ENCODE assay signal across 8 cellular contexts in genomic region chr2:224449212-224450147, GRCh38. TPM values are rescaled to one million over a fixed set of nuclear protein-coding genes. Genes with fewer than 3 reads are reported as not detected.
DNase-seq lines count a peak whose midpoint lies in the region; ATAC-seq and TF ChIP-seq lines count a peak whose summit lies in the region.

No MANE protein-coding gene starts in this region.

- H3K4me3 ChIP-seq in GM12864 (ENCODE audit: low read depth, low read length), result no peak overlapping the region
- no peak overlapping the region for H3K4me3 ChIP-seq in HL-60 (replicated peaks; ENCODE audit: insufficient read depth, low read length)
- H3K4me3 ChIP-seq in liver (ENCODE audit: low read depth in 1 of 3, low read length in 3 of 3), result peak overlapping the region in 1 of 3 donors; percentile 20

- H3K36me3 ChIP-seq in liver (ENCODE audit: control insufficient read depth in 4 of 4, insufficient read depth in 3 of 4, low read depth in 1 of 4, low read length in 3 of 4), result no peaks in the 10 kb centered on the region

- no peaks in the 10 kb centered on the region for H3K9me3 ChIP-seq in liver (ENCODE audit: control insufficient read depth in 4 of 4, low read length in 3 of 4)

- H3K27me3 ChIP-seq in HL-60 (ENCODE audit: insufficient read depth, poor library complexity, severe bottlenecking), result no peaks in the 10 kb centered on the region
- H3K27me3 ChIP-seq in liver (ENCODE audit: control insufficient read depth in 4 of 4, insufficient read depth in 4 of 4, low read length in 3 of 4), result no peaks in the 10 kb centered on the region

- DNase-seq in GM12864 (ENCODE audit: low read depth), result no peak
- peak in 1 of 2 experiments; percentile 11 for DNase-seq in HL-60 (ENCODE audit: low read depth in 1 of 2, low spot score in 1 of 2)
- no peak for DNase-seq in activated naive CD8-positive, alpha-beta T cell treated with anti-CD3 and anti-CD28 coated beads, Interleukin-2, amount 50 U/mL, for 24 hours
- DNase-seq in cortex of kidney (lab: John Stamatoyannopoulos, UW), result no peak
- DNase-seq in inferior parietal cortex (ENCODE audit: extremely low spot score), result no peak
- DNase-seq in stimulated activated CD8-positive, alpha-beta memory T cell treated with anti-CD3 and anti-CD28 coated beads, Interleukin-4, amount 100 ng/mL, for 48 hours, result no peak

- peaks cover 0 to 17% (median 11%) of the 10 kb centered on the region in 4 donors for H3K4me1 ChIP-seq in liver (ENCODE audit: control insufficient read depth in 4 of 4, insufficient read depth in 4 of 4, low read length in 3 of 4)

- peak overlapping the region in 1 of 2 donors; percentile 73 for H3K9ac ChIP-seq in liver (ENCODE audit: low read depth in 1 of 2, low read length in 2 of 2)

- no peak overlapping the region for H3K27ac Mint-ChIP-seq in activated naive CD8-positive, alpha-beta T cell treated with anti-CD3 and anti-CD28 coated beads, Interleukin-2, amount 50 U/mL, for 24 hours

- peak; percentile 59 for ATAC-seq in activated naive CD8-positive, alpha-beta T cell treated with anti-CD3 and anti-CD28 coated beads, Interleukin-2, amount 50 U/mL, for 24 hours
- ATAC-seq in HG02938 (IDR thresholded peaks at IDR 0.05; ENCODE audit: unreplicated experiment), result no peak

- TF ChIP-seq RAD21 in liver (IDR thresholded peaks at IDR 0.05), result peak; percentile 69

- TF ChIP-seq CTCF in GM12864 (IDR thresholded peaks at IDR 0.05; ENCODE audit: low read depth, low read length, missing control alignments) (peak; percentile 54), HL-60 (IDR thresholded peaks at IDR 0.05; ENCODE audit: insufficient read depth, low read length) (peak; percentile 45), liver (IDR thresholded peaks at IDR 0.05; ENCODE audit: low read depth, low read length, missing input control) (peak; percentile 44)

- H3K36me3 Mint-ChIP-seq in activated naive CD8-positive, alpha-beta T cell treated with anti-CD3 and anti-CD28 coated beads, Interleukin-2, amount 50 U/mL, for 24 hours (ENCODE audit: low read depth), result no peaks in the 10 kb centered on the region

- H3K27ac ChIP-seq in HL-60 (replicated peaks) (no peak overlapping the region), liver (ENCODE audit: low read depth in 1 of 2, low read length in 2 of 2) (peak overlapping the region; percentile 55 to 82)

- peaks cover 7% of the 10 kb centered on the region for H3K27me3 Mint-ChIP-seq in activated naive CD8-positive, alpha-beta T cell treated with anti-CD3 and anti-CD28 coated beads, Interleukin-2, amount 50 U/mL, for 24 hours

- no peaks in the 10 kb centered on the region for H3K4me1 Mint-ChIP-seq in activated naive CD8-positive, alpha-beta T cell treated with anti-CD3 and anti-CD28 coated beads, Interleukin-2, amount 50 U/mL, for 24 hours

- no peaks in the 10 kb centered on the region for H3K9me3 Mint-ChIP-seq in activated naive CD8-positive, alpha-beta T cell treated with anti-CD3 and anti-CD28 coated beads, Interleukin-2, amount 50 U/mL, for 24 hours

- no peak overlapping the region for H3K4me3 Mint-ChIP-seq in activated naive CD8-positive, alpha-beta T cell treated with anti-CD3 and anti-CD28 coated beads, Interleukin-2, amount 50 U/mL, for 24 hours

- WGBS in liver, result 17% methylated on average over 4 of the region's 4 CpGs

TF ChIP-seq in liver, 16 proteins besides CTCF, POLR2A, EP300 and RAD21:
- TF ChIP-seq SP1 (IDR thresholded peaks at IDR 0.05), result peak; percentile 82
- TF ChIP-seq EGR1 (IDR thresholded peaks at IDR 0.05; ENCODE audit: low read depth in 2 of 2), result peak; percentile 33 to 66
- TF ChIP-seq FOXA2 (IDR thresholded peaks at IDR 0.05), result peak; percentile 21
- TF ChIP-seq JUND (IDR thresholded peaks at IDR 0.05), result peak; percentile 33 to 77
- TF ChIP-seq, protein P1, sequence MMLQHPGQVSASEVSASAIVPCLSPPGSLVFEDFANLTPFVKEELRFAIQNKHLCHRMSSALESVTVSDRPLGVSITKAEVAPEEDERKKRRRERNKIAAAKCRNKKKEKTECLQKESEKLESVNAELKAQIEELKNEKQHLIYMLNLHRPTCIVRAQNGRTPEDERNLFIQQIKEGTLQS (IDR thresholded peaks at IDR 0.05), result peak; percentile 40
- peak; percentile 42 for TF ChIP-seq MAX (IDR thresholded peaks at IDR 0.05)
- peak; percentile 92 to 96 for TF ChIP-seq RXRA (IDR thresholded peaks at IDR 0.05)
- peak in 1 of 2 donors; percentile 31 for TF ChIP-seq GABPA (IDR thresholded peaks at IDR 0.05 in 1 of 2, conservative IDR thresholded peaks at IDR 0.05 in 1 of 2)
- TF ChIP-seq TAF1 (conservative IDR thresholded peaks at IDR 0.05), result peak; percentile 36
- peak; percentile 73 for TF ChIP-seq YY1 (IDR thresholded peaks at IDR 0.05)
- TF ChIP-seq HNF4A (conservative IDR thresholded peaks at IDR 0.05), result peak; percentile 61 to 62
- TF ChIP-seq, protein P2, sequence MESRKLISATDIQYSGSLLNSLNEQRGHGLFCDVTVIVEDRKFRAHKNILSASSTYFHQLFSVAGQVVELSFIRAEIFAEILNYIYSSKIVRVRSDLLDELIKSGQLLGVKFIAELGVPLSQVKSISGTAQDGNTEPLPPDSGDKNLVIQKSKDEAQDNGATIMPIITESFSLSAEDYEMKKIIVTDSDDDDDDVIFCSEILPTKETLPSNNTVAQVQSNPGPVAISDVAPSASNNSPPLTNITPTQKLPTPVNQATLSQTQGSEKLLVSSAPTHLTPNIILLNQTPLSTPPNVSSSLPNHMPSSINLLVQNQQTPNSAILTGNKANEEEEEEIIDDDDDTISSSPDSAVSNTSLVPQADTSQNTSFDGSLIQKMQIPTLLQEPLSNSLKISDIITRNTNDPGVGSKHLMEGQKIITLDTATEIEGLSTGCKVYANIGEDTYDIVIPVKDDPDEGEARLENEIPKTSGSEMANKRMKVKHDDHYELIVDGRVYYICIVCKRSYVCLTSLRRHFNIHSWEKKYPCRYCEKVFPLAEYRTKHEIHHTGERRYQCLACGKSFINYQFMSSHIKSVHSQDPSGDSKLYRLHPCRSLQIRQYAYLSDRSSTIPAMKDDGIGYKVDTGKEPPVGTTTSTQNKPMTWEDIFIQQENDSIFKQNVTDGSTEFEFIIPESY (IDR thresholded peaks at IDR 0.05), result no peak
- TF ChIP-seq HNF4G (IDR thresholded peaks at IDR 0.05), result peak; percentile 21
- no peak for TF ChIP-seq FOXA1 (IDR thresholded peaks at IDR 0.05)
- peak; percentile 16 for TF ChIP-seq REST (IDR thresholded peaks at IDR 0.05)
- peak; percentile 37 for TF ChIP-seq NR2F2 (IDR thresholded peaks at IDR 0.05)

RNA-seq across cellular contexts. Expression of gene FAM124B, which starts 47.6 kb away (rescaled TPM):
- total RNA-seq in liver, result 1 to 10 TPM in 1 of 2 donors, under 1 TPM in 1; 0.42 to 2.5 TPM
- under 1 TPM; 0.30 to 0.42 TPM for polyA plus RNA-seq in liver
